Comparison of ENCODE assay signal across 12 cellular contexts in the genomic region with DNA sequence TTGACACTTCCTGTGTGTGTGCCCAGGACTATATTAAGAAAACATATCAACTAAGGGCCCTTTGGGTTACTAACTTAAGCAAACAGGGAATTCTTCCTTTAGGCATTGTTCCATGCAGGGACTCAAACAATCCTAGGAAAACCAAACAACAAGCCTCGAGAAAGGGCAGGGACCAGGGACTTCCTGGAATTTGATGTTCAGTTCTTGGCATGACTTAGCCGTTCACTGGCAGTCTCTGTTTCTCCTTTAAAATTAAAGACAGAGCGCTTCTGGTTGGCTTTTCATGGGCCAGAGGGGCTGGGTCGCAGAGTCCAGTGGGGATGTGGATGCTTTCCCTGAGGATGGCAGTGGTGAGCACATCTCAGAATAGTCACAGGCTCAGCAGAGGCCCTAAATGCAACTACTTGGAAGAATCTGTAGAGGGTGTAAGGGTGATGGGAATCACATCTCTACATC. TPM values are rescaled to one million over a fixed set of nuclear protein-coding genes. Genes with fewer than 3 reads are reported as not detected.
A peak's percentile ranks its signal among the peaks of the same experiment; 100 is the strongest.
DNase-seq lines count a peak whose midpoint lies in the region; ATAC-seq and TF ChIP-seq lines count a peak whose summit lies in the region.
"Had no signal": no experiment of that assay in that cellular context is flagged by ENCODE, and none has a peak within 500 bp of the region (broad histone marks: within the 10 kb centered on the region; RNA-seq: fewer than 3 reads in every experiment).

No MANE protein-coding gene starts in this region.

- H3K27ac ChIP-seq in Panc1 (ENCODE audit: low read length) (no peak overlapping the region), spleen (no peak overlapping the region)

- ATAC-seq in left cardiac atrium = peak in 1 of 2 donors; percentile 52
- ATAC-seq in Right ventricle myocardium superior (ENCODE audit: poor library complexity) = no peak
- peak; percentile 70 for ATAC-seq in Panc1
- no peak for ATAC-seq in HG02763 (IDR thresholded peaks at IDR 0.05; ENCODE audit: unreplicated experiment)
- ATAC-seq in HG03378 (IDR thresholded peaks at IDR 0.05; ENCODE audit: unreplicated experiment) = no peak

- in situ Hi-C loops in Panc1 (cut with HindIII; ENCODE audit: low pct_unique_long_range_greater_than_20kb, low sequenced_read_pairs) = no loop called here

- H3K9me3 ChIP-seq in Panc1 (ENCODE audit: control insufficient read depth, insufficient read depth, low read depth, low read length) (no peaks in the 10 kb centered on the region), spleen (no peaks in the 10 kb centered on the region)
- H3K9me3 ChIP-seq: BE2C had no signal

- 66 to 76% (median 73%) methylated on average over 4 of the region's 4 CpGs for WGBS in spleen, 5 donors

- no TSS peak for BruUV-seq in Panc1 (replicated peaks; lab: Mats Ljungman, UMichigan)

- TF ChIP-seq CTCF in Panc1 (IDR thresholded peaks at IDR 0.05) = no peak
- no peak for TF ChIP-seq CTCF in spleen (IDR thresholded peaks at IDR 0.05 in 8 of 11, conservative IDR thresholded peaks at IDR 0.05 in 3 of 11)

- no peaks in the 10 kb centered on the region for H3K36me3 ChIP-seq in Panc1 (ENCODE audit: control insufficient read depth, insufficient read depth, low read length)
- no peaks in the 10 kb centered on the region for H3K36me3 ChIP-seq in spleen

- POLR2A ChIA-PET in Panc1 (lab: Charles Lee) = no interaction called here

- DNase-seq in left cardiac atrium = peak; percentile 25
- no peak for DNase-seq in Right ventricle myocardium superior
- no peak for DNase-seq in Panc1 (ENCODE audit: low read depth, low spot score)
- peak; percentile 24 for DNase-seq in fibroblast of peridontal ligament (ENCODE audit: extremely low read depth)
- DNase-seq in spleen = peak; percentile 4
- no peak for DNase-seq in activated T-cell treated with anti-CD3 and anti-CD28 coated beads, Interleukin-2, amount 50 U/mL, for 1 hour
- DNase-seq: BE2C, GDM1, KBM-7, NCI-H226 had no signal

- intact Hi-C loops in left cardiac atrium (cut with DNase I) = no loop called here
- intact Hi-C loops in Right ventricle myocardium superior (cut with DNase I) = no loop called here
- intact Hi-C loops in Panc1 (cut with micrococcal nuclease; ENCODE audit: unreplicated experiment) = no loop called here
- intact Hi-C loops in spleen (cut with DNase I; ENCODE audit: low total_unique reads) = no loop called here

- CTCF ChIA-PET in Panc1 (lab: Charles Lee) = no interaction called here

- TF ChIP-seq POLR2A in spleen (IDR thresholded peaks at IDR 0.05) = no peak

- H3K4me3 ChIP-seq in Panc1 (ENCODE audit: low read depth in 2 of 2, low read length in 2 of 2) (no peak overlapping the region), spleen (no peak overlapping the region)

- no peaks in the 10 kb centered on the region for H3K4me1 ChIP-seq in Panc1 (ENCODE audit: control insufficient read depth, insufficient read depth, low read length)
- H3K4me1 ChIP-seq in spleen = no peaks in the 10 kb centered on the region
- H3K4me1 ChIP-seq: BE2C had no signal

- no peaks in the 10 kb centered on the region for H3K27me3 ChIP-seq in Panc1 (ENCODE audit: control insufficient read depth, insufficient read depth, low read length)
- H3K27me3 ChIP-seq in spleen (replicated peaks in 1 of 7) = no peaks in the 10 kb centered on the region
- H3K27me3 ChIP-seq: BE2C had no signal

RNA-seq across cellular contexts. Expression of a gene that starts 35.2 kb away (rescaled TPM):
- total RNA-seq in left cardiac atrium = 1 to 10 TPM; 1.6 to 3.1 TPM
- 0.62 TPM for total RNA-seq in Right ventricle myocardium superior
- 12.3 TPM for total RNA-seq in Panc1 (2021; ENCODE audit: unreplicated experiment)
- 3.7 TPM for polyA plus RNA-seq in Panc1 (2012; ENCODE audit: insufficient read length)
- 1 to 10 TPM; 3.0 to 6.0 (median 4.4) TPM for total RNA-seq in spleen
- polyA plus RNA-seq in spleen = 1 to 10 TPM; 1.9 to 3.9 (median 3.5) TPM

RNA-seq across cellular contexts. Expression of a gene that starts 35.4 kb away (rescaled TPM):
- total RNA-seq in left cardiac atrium (10 to 100 TPM; 10.7 to 15.8 TPM), Right ventricle myocardium superior (8.0 TPM), Panc1 (2021; ENCODE audit: unreplicated experiment) (71.1 TPM), spleen (10 to 100 TPM; 18.5 to 43.8 (median 28.7) TPM)
- 56.0 TPM for polyA plus RNA-seq in Panc1 (2012; ENCODE audit: insufficient read length)
- polyA plus RNA-seq in spleen = 10 to 100 TPM in 2 of 3 donors, 1 to 10 TPM in 1; 8.8 to 17.5 (median 10.4) TPM

Comparison
In these comparisons a context has a peak if more than half of its experiments do, and no peak if none do; other contexts are left out.
1. DNase-seq: peak in left cardiac atrium (single experiment), fibroblast of peridontal ligament (single experiment) and spleen (single experiment); none in Right ventricle myocardium superior (single experiment), Panc1 (single experiment) and activated T-cell treated with anti-CD3 and anti-CD28 coated beads, Interleukin-2, amount 50 U/mL, for 1 hour (single experiment).